ENCODE assay signal across 8 cellular contexts in genomic region chr13:113209880-113210421, GRCh38. TPM values are rescaled to one million over a fixed set of nuclear protein-coding genes. Genes with fewer than 3 reads are reported as not detected.
DNase-seq lines count a peak whose midpoint lies in the region; ATAC-seq and TF ChIP-seq lines count a peak whose summit lies in the region.

No MANE protein-coding gene starts in this region.

- no peaks in the 10 kb centered on the region for H3K9me3 Mint-ChIP-seq in dendritic cell treated with granulocyte-macrophage colony-stimulating factor and Interleukin-4, amounts not matched to agents 40 ng/mL and 50 ng/mL, for 4 days

- peak overlapping the region; percentile 75 for H3K4me3 Mint-ChIP-seq in dendritic cell treated with granulocyte-macrophage colony-stimulating factor and Interleukin-4, amounts not matched to agents 40 ng/mL and 50 ng/mL, for 4 days

- H3K36me3 Mint-ChIP-seq in dendritic cell treated with granulocyte-macrophage colony-stimulating factor and Interleukin-4, amounts not matched to agents 40 ng/mL and 50 ng/mL, for 4 days (ENCODE audit: low read depth): peaks cover 45% of the 10 kb centered on the region

- peak overlapping the region; percentile 59 for H3K27ac Mint-ChIP-seq in dendritic cell treated with granulocyte-macrophage colony-stimulating factor and Interleukin-4, amounts not matched to agents 40 ng/mL and 50 ng/mL, for 4 days

- H3K4me3 ChIP-seq in lower lobe of right lung: peak overlapping the region; percentile 86

- peaks cover 75% of the 10 kb centered on the region for H3K4me1 ChIP-seq in lower lobe of right lung

- intact Hi-C loops in dendritic cell treated with granulocyte-macrophage colony-stimulating factor and Interleukin-4, amounts not matched to agents 40 ng/mL and 50 ng/mL, for 4 days (cut with micrococcal nuclease): loop anchor here (2.0 to 10.0 kb wide), 3 partner anchors 57 to 525 kb away; no protein-coding TSS in a partner anchor
- intact Hi-C loops in lower lobe of right lung (cut with DNase I): no loop called here

- peaks cover 25% of the 10 kb centered on the region for H3K36me3 ChIP-seq in lower lobe of right lung

- TF ChIP-seq CTCF in lower lobe of right lung (IDR thresholded peaks at IDR 0.05): peak; percentile 18

- no peaks in the 10 kb centered on the region for H3K27me3 Mint-ChIP-seq in dendritic cell treated with granulocyte-macrophage colony-stimulating factor and Interleukin-4, amounts not matched to agents 40 ng/mL and 50 ng/mL, for 4 days

- H3K4me1 Mint-ChIP-seq in dendritic cell treated with granulocyte-macrophage colony-stimulating factor and Interleukin-4, amounts not matched to agents 40 ng/mL and 50 ng/mL, for 4 days (ENCODE audit: low read depth): peaks cover 59% of the 10 kb centered on the region

- H3K9me3 ChIP-seq in lower lobe of right lung: no peaks in the 10 kb centered on the region

- ATAC-seq in HG02840 (IDR thresholded peaks at IDR 0.05; ENCODE audit: low FRiP score, unreplicated experiment) (peak; percentile 33), lower lobe of right lung (peak; percentile 43 to 45)

- H3K27ac ChIP-seq in lower lobe of right lung: peak overlapping the region; percentile 99

- DNase-seq in NCI-H2107 (lab: John Stamatoyannopoulos, UW): peak; percentile 14
- DNase-seq in NCI-H2107 treated with DMSO at 0.1 percent for 48 hours (lab: John Stamatoyannopoulos, UW; ENCODE audit: unreplicated experiment): no peak
- peak; percentile 18 for DNase-seq in NCI-H146 treated with DMSO at 0.1 percent for 48 hours (lab: John Stamatoyannopoulos, UW; ENCODE audit: unreplicated experiment)
- DNase-seq in activated CD4-positive, alpha-beta T cell treated with anti-CD3 and anti-CD28 coated beads for 48 hours: peak; percentile 78
- peak; percentile 80 for DNase-seq in lower lobe of right lung
- DNase-seq in stimulated activated CD4-positive, alpha-beta T cell treated with anti-CD3 and anti-CD28 coated beads, TNF-alpha, amount 100 ng/mL, for 4 hours (ENCODE audit: low read depth in 3 of 3): peak; percentile 47 to 56 (median 52)

- H3K27me3 ChIP-seq in lower lobe of right lung (ENCODE audit: low read depth): no peaks in the 10 kb centered on the region

RNA-seq across cellular contexts. Expression of gene CUL4A, which starts 0.5 kb away (rescaled TPM):
- total RNA-seq in lower lobe of right lung: 60.1 TPM

RNA-seq across cellular contexts. Expression of gene PCID2, which starts 1.5 kb away (rescaled TPM):
- 35.1 TPM for total RNA-seq in lower lobe of right lung

RNA-seq across cellular contexts. Expression of gene PROZ, which starts 51.5 kb away (rescaled TPM):
- total RNA-seq in lower lobe of right lung: not detected
